Comparison of ENCODE assay signal across 8 cellular contexts in the genomic region with DNA sequence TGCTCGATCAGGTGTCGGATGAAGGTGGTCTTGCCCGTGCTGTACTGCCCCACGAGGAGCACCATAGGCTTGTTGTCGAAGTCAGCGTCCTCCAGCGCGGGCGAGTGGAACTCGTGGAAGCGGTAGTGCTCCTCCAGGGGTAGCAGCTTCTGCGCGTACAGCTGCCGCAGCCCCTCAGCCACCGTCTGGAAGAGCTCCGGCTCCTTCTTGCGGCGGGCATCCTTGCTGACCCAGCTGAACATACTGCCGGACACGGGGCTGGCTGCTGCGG. TPM values are rescaled to one million over a fixed set of nuclear protein-coding genes. Genes with fewer than 3 reads are reported as not detected.
A peak's percentile ranks its signal among the peaks of the same experiment; 100 is the strongest.
DNase-seq lines count a peak whose midpoint lies in the region; ATAC-seq and TF ChIP-seq lines count a peak whose summit lies in the region.

No MANE protein-coding gene starts in this region.

- peak overlapping the region; percentile 72 for H3K4me3 ChIP-seq in BE2C (ENCODE audit: low read depth, low read length)
- H3K4me3 ChIP-seq in HFF-Myc (replicated peaks; ENCODE audit: low read depth, low read length) = peak overlapping the region; percentile 85
- peak overlapping the region; percentile 52 to 98 (median 88) for H3K4me3 ChIP-seq in skin epidermis

- POLR2A ChIA-PET in activated CD8-positive, alpha-beta T cell treated with anti-CD3 and anti-CD28 coated beads, Interleukin-2, amount 10 ng/mL, durations not matched to agents 7 days and 5 days (lab: Charles Lee) = interaction anchor here (0.6 to 14.9 kb wide), 6 partner anchors 9 to 257 kb away, joined by 3 to 469 read pairs (median 6); partner anchors contain the start of genes CDC42BPG and ZNHIT2

- no peaks in the 10 kb centered on the region for H3K9me3 Mint-ChIP-seq in activated CD8-positive, alpha-beta T cell treated with anti-CD3 and anti-CD28 coated beads, Interleukin-2, amount 10 ng/mL, durations not matched to agents 7 days and 5 days (ENCODE audit: insufficient read depth)

- no peak for ATAC-seq in activated CD8-positive, alpha-beta T cell treated with anti-CD3 and anti-CD28 coated beads, Interleukin-2, amount 10 ng/mL, durations not matched to agents 7 days and 5 days
- ATAC-seq in left ventricle myocardium superior (peak; percentile 35), HG03175 (IDR thresholded peaks at IDR 0.05; ENCODE audit: unreplicated experiment) (no peak), HG03521 (IDR thresholded peaks at IDR 0.05; ENCODE audit: unreplicated experiment) (no peak)

- H3K27ac ChIP-seq in skin epidermis = peak overlapping the region; percentile 31 to 96 (median 88)

- CTCF ChIA-PET in activated CD8-positive, alpha-beta T cell treated with anti-CD3 and anti-CD28 coated beads, Interleukin-2, amount 10 ng/mL, durations not matched to agents 7 days and 5 days (lab: Charles Lee) = interaction anchor here (0.7 to 15.0 kb wide), 7 partner anchors 9 to 136 kb away, joined by 3 to 306 read pairs (median 23); partner anchors contain the start of genes ARL2 and CDC42BPG

- H3K4me1 ChIP-seq in BE2C = no peaks in the 10 kb centered on the region

- H3K27ac Mint-ChIP-seq in activated CD8-positive, alpha-beta T cell treated with anti-CD3 and anti-CD28 coated beads, Interleukin-2, amount 10 ng/mL, durations not matched to agents 7 days and 5 days = peak overlapping the region; percentile 84

- TF ChIP-seq CTCF in BE2C (IDR thresholded peaks at IDR 0.05; ENCODE audit: low read depth, low read length) = no peak
- no peak for TF ChIP-seq CTCF in HFF-Myc (IDR thresholded peaks at IDR 0.05; ENCODE audit: low read depth, low read length, missing control alignments)

- H3K27me3 ChIP-seq in BE2C = no peaks in the 10 kb centered on the region

- DNase-seq in BE2C (no peak), HFF-Myc (ENCODE audit: extremely low read depth, low read depth) (no peak), left ventricle myocardium superior (no peak), NCI-H1417 (lab: John Stamatoyannopoulos, UW) (no peak)
- DNase-seq in activated CD8-positive, alpha-beta T cell treated with anti-CD3 and anti-CD28 coated beads, Interleukin-2, amount 10 ng/mL, durations not matched to agents 7 days and 5 days = no peak

- H3K9me3 ChIP-seq in BE2C = no peaks in the 10 kb centered on the region

- intact Hi-C loops in left ventricle myocardium superior (cut with micrococcal nuclease) = no loop called here

- no peaks in the 10 kb centered on the region for H3K36me3 ChIP-seq in BE2C

- peaks cover 45% of the 10 kb centered on the region for H3K36me3 Mint-ChIP-seq in activated CD8-positive, alpha-beta T cell treated with anti-CD3 and anti-CD28 coated beads, Interleukin-2, amount 10 ng/mL, durations not matched to agents 7 days and 5 days (ENCODE audit: low read depth)

- H3K4me3 Mint-ChIP-seq in activated CD8-positive, alpha-beta T cell treated with anti-CD3 and anti-CD28 coated beads, Interleukin-2, amount 10 ng/mL, durations not matched to agents 7 days and 5 days = peak overlapping the region; percentile 98

- H3K27me3 Mint-ChIP-seq in activated CD8-positive, alpha-beta T cell treated with anti-CD3 and anti-CD28 coated beads, Interleukin-2, amount 10 ng/mL, durations not matched to agents 7 days and 5 days (ENCODE audit: low read depth) = no peaks in the 10 kb centered on the region

- peaks cover 61% of the 10 kb centered on the region for H3K4me1 Mint-ChIP-seq in activated CD8-positive, alpha-beta T cell treated with anti-CD3 and anti-CD28 coated beads, Interleukin-2, amount 10 ng/mL, durations not matched to agents 7 days and 5 days (ENCODE audit: low read depth)

RNA-seq across cellular contexts. Expression of gene EHD1, which starts 0.3 kb away (rescaled TPM):
- 73.8 TPM for polyA plus RNA-seq in BE2C (2012; ENCODE audit: insufficient read depth, insufficient read length, low read depth)
- 100 to 1,000 TPM; 145 to 150 TPM for total RNA-seq in activated CD8-positive, alpha-beta T cell treated with anti-CD3 and anti-CD28 coated beads, Interleukin-2, amount 10 ng/mL, durations not matched to agents 7 days and 5 days
- total RNA-seq in left ventricle myocardium superior = 52.5 TPM

RNA-seq across cellular contexts. Expression of gene CDC42BPG, which starts 33.7 kb away (rescaled TPM):
- 0.39 TPM for polyA plus RNA-seq in BE2C (2012; ENCODE audit: insufficient read depth, insufficient read length, low read depth)
- total RNA-seq in activated CD8-positive, alpha-beta T cell treated with anti-CD3 and anti-CD28 coated beads, Interleukin-2, amount 10 ng/mL, durations not matched to agents 7 days and 5 days = 1 to 10 TPM in 1 of 2 experiments, under 1 TPM in 1; 0.61 to 1.2 TPM
- total RNA-seq in left ventricle myocardium superior = 0.40 TPM

RNA-seq across cellular contexts. Expression of gene ATG2A, which starts 38.9 kb away (rescaled TPM):
- polyA plus RNA-seq in BE2C (2012; ENCODE audit: insufficient read depth, insufficient read length, low read depth) = 19.9 TPM
- total RNA-seq in activated CD8-positive, alpha-beta T cell treated with anti-CD3 and anti-CD28 coated beads, Interleukin-2, amount 10 ng/mL, durations not matched to agents 7 days and 5 days = 10 to 100 TPM; 20.6 to 23.1 TPM
- 13.0 TPM for total RNA-seq in left ventricle myocardium superior

RNA-seq across cellular contexts. Expression of gene PPP2R5B, which starts 46.3 kb away (rescaled TPM):
- polyA plus RNA-seq in BE2C (2012; ENCODE audit: insufficient read depth, insufficient read length, low read depth) = 18.3 TPM
- 10 to 100 TPM; 13.7 to 14.0 TPM for total RNA-seq in activated CD8-positive, alpha-beta T cell treated with anti-CD3 and anti-CD28 coated beads, Interleukin-2, amount 10 ng/mL, durations not matched to agents 7 days and 5 days
- 18.4 TPM for total RNA-seq in left ventricle myocardium superior

RNA-seq across cellular contexts. Expression of gene GPHA2, which starts 57.5 kb away (rescaled TPM):
- polyA plus RNA-seq in BE2C (2012; ENCODE audit: insufficient read depth, insufficient read length, low read depth) = not detected
- total RNA-seq in activated CD8-positive, alpha-beta T cell treated with anti-CD3 and anti-CD28 coated beads, Interleukin-2, amount 10 ng/mL, durations not matched to agents 7 days and 5 days = not detected
- not detected for total RNA-seq in left ventricle myocardium superior
